ENCODE assay signal across 23 cellular contexts in the genomic region with DNA sequence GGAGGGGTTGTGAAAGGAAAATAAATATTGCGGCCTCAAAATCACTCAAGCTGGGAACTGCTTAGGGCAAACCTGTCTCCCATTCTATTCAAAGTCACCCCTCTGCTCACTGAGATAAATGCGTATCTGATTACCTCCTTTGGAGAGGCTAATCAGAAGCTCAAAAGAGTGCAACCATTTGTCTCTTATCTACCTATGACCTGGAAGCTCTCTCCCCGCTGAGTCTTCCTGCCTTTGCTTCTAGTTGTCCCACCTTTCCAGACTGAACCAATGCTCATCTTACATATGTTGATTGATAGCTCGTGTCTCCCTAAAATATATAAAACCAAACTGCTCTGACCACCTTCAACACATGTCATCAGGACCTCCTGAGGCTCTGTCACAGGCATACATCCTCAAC.
DNase-seq lines count a peak whose midpoint lies in the region; ATAC-seq and TF ChIP-seq lines count a peak whose summit lies in the region.
"Had no signal": no experiment of that assay in that cellular context is flagged by ENCODE, and none has a peak within 500 bp of the region (broad histone marks: within the 10 kb centered on the region; RNA-seq: fewer than 3 reads in every experiment).

No MANE protein-coding gene starts in this region.

- no peak overlapping the region for H3K4me3 Mint-ChIP-seq in endodermal cell
- H3K4me3 Mint-ChIP-seq in glutamatergic neuron (ENCODE audit: unreplicated experiment) = no peak overlapping the region
- H3K4me3 Mint-ChIP-seq: CD14-positive monocyte; CD4-positive, alpha-beta memory T cell; CD4-positive, CD25-positive, alpha-beta regulatory T cell; CD8-positive, alpha-beta memory T cell had no signal

- H3K36me3 ChIP-seq in endodermal cell (ENCODE audit: control insufficient read depth, insufficient read depth, low read length) = no peaks in the 10 kb centered on the region
- H3K36me3 ChIP-seq: BE2C, BLaER1 had no signal

- H3K27ac ChIP-seq in endodermal cell (ENCODE audit: low read depth, low read length) = no peak overlapping the region
- H3K27ac ChIP-seq: BLaER1 had no signal

- no peak overlapping the region for H3K9ac ChIP-seq in endodermal cell (ENCODE audit: extremely low read depth, low read length, poor library complexity, severe bottlenecking)
- H3K9ac ChIP-seq: BLaER1 had no signal

- H3K9me3 Mint-ChIP-seq in endodermal cell = peaks cover 21% of the 10 kb centered on the region
- no peaks in the 10 kb centered on the region for H3K9me3 Mint-ChIP-seq in glutamatergic neuron (ENCODE audit: unreplicated experiment)

- no peak for ATAC-seq in HG03378 (IDR thresholded peaks at IDR 0.05; ENCODE audit: unreplicated experiment)
- ATAC-seq: GM12878 had no signal

- DNase-seq in NCI-H146 (lab: John Stamatoyannopoulos, UW) = peak; percentile 66
- peak; percentile 63 for DNase-seq in endodermal cell
- no peak for DNase-seq in NCI-H128 (lab: John Stamatoyannopoulos, UW; ENCODE audit: unreplicated experiment)
- no peak for DNase-seq in glutamatergic neuron
- DNase-seq: 8988T; ACHN; BE2C; C1 segment of cervical spinal cord; CD4-positive, alpha-beta memory T cell; CD4-positive, CD25-positive, alpha-beta regulatory T cell; CD8-positive, alpha-beta memory T cell; COR-L47; DMS 273 treated with DMSO at 0.1 percent for 48 hours; DMS153; DMS53; DMS79; DND-41; EL; GDM1 had no signal

- H3K27ac Mint-ChIP-seq in endodermal cell = peak overlapping the region; percentile 19
- no peak overlapping the region for H3K27ac Mint-ChIP-seq in glutamatergic neuron (ENCODE audit: unreplicated experiment)
- H3K27ac Mint-ChIP-seq: CD14-positive monocyte; CD4-positive, alpha-beta memory T cell; CD8-positive, alpha-beta memory T cell had no signal

- H3K4me1 Mint-ChIP-seq in endodermal cell = peaks cover 51% of the 10 kb centered on the region
- peaks cover 2% of the 10 kb centered on the region for H3K4me1 Mint-ChIP-seq in glutamatergic neuron (ENCODE audit: low read depth, unreplicated experiment)
- H3K4me1 Mint-ChIP-seq: CD14-positive monocyte; CD4-positive, alpha-beta memory T cell; CD8-positive, alpha-beta memory T cell had no signal

- TF ChIP-seq CTCF in endodermal cell (conservative IDR thresholded peaks at IDR 0.05) (no peak), glutamatergic neuron (IDR thresholded peaks at IDR 0.05; ENCODE audit: partially characterized antibody, unreplicated experiment) (no peak)

- peaks cover 18% of the 10 kb centered on the region for H3K9me3 ChIP-seq in endodermal cell (ENCODE audit: control insufficient read depth, low read length)
- H3K9me3 ChIP-seq: BE2C had no signal

- no peaks in the 10 kb centered on the region for H3K27me3 ChIP-seq in endodermal cell (ENCODE audit: control insufficient read depth, insufficient read depth, low read length, poor library complexity, severe bottlenecking)
- H3K27me3 ChIP-seq: BE2C, BLaER1 had no signal

- WGBS in endodermal cell (ENCODE audit: insufficient coverage in 1 of 2, insufficient read length in 1 of 2), 2 experiments = 27 to 75% methylated on average over 1 to 4 of the region's 4 CpGs

- peaks cover 12% of the 10 kb centered on the region for H3K4me1 ChIP-seq in endodermal cell (ENCODE audit: control insufficient read depth, insufficient read depth, low read length)
- H3K4me1 ChIP-seq: BLaER1 had no signal

- H3K4me3 ChIP-seq in endodermal cell (ENCODE audit: low read length) = no peak overlapping the region
- H3K4me3 ChIP-seq: BLaER1, GM12878 had no signal

- H3K36me3 Mint-ChIP-seq in endodermal cell (ENCODE audit: low read depth) (peaks cover 7% of the 10 kb centered on the region), glutamatergic neuron (ENCODE audit: unreplicated experiment) (peaks cover 13% of the 10 kb centered on the region)
- H3K36me3 Mint-ChIP-seq: CD14-positive monocyte; CD4-positive, CD25-positive, alpha-beta regulatory T cell; CD8-positive, alpha-beta memory T cell had no signal

- no peaks in the 10 kb centered on the region for H3K27me3 Mint-ChIP-seq in endodermal cell (ENCODE audit: insufficient read depth)
- H3K27me3 Mint-ChIP-seq in glutamatergic neuron (ENCODE audit: unreplicated experiment) = no peaks in the 10 kb centered on the region

Comparison
In these comparisons a context has a peak if more than half of its experiments do, and no peak if none do; other contexts are left out.
1. DNase-seq: peak in NCI-H146 (single experiment) and endodermal cell (single experiment); none in NCI-H128 (single experiment) and glutamatergic neuron (single experiment).